ENCODE assay signal across 17 cellular contexts in genomic region chr5:127863161-127863560, GRCh38.
"Had no signal": no experiment of that assay in that cellular context is flagged by ENCODE, and none has a peak within 500 bp of the region (broad histone marks: within the 10 kb centered on the region; RNA-seq: fewer than 3 reads in every experiment).

No MANE protein-coding gene starts in this region.

- H3K27ac Mint-ChIP-seq: activated CD4-positive, alpha-beta T cell treated with anti-CD3 and anti-CD28 coated beads, Interleukin-2, amount 10 ng/mL, durations not matched to agents 7 days and 5 days; dendritic cell treated with granulocyte-macrophage colony-stimulating factor and Interleukin-4, amounts not matched to agents 40 ng/mL and 50 ng/mL, for 4 days; T-helper 1 cell treated with Interleukin-12 subunit alpha and Interleukin-12 subunit beta and Interleukin-4 antibody, amounts not matched to agents 30 μg/mL and 1 μg/mL, for 36 hours had no signal

- H3K9me3 Mint-ChIP-seq: activated CD4-positive, alpha-beta T cell treated with anti-CD3 and anti-CD28 coated beads, Interleukin-2, amount 10 ng/mL, durations not matched to agents 7 days and 5 days; dendritic cell treated with granulocyte-macrophage colony-stimulating factor and Interleukin-4, amounts not matched to agents 40 ng/mL and 50 ng/mL, for 4 days; T-helper 1 cell treated with Interleukin-12 subunit alpha and Interleukin-12 subunit beta and Interleukin-4 antibody, amounts not matched to agents 30 μg/mL and 1 μg/mL, for 36 hours had no signal

- DNase-seq: activated CD4-positive, alpha-beta T cell treated with anti-CD3 and anti-CD28 coated beads, Interleukin-2, amount 10 ng/mL, durations not matched to agents 7 days and 5 days; activated CD8-positive, alpha-beta memory T cell treated with anti-CD3 and anti-CD28 coated beads, Interleukin-2, amount 50 U/mL, for 4 hours; activated effector memory CD4-positive, alpha-beta T cell treated with anti-CD3 and anti-CD28 coated beads, Interleukin-2, amount 50 U/mL, for 16 hours; activated naive CD4-positive, alpha-beta T cell treated with anti-CD3 and anti-CD28 coated beads, Interleukin-2, amount 50 U/mL, for 16 hours; activated T-cell treated with anti-CD3 and anti-CD28 coated beads, Interleukin-2, amount 50 U/mL, for 48 hours; gastrocnemius medialis; head of caudate nucleus; left ventricle myocardium superior; occipital lobe; stimulated activated CD4-positive, alpha-beta T cell treated with anti-CD3 and anti-CD28 coated beads, Interleukin-12 subunit alpha, Interleukin-12 subunit beta, amount 100 ng/mL, for 4 hours; stimulated activated CD4-positive, alpha-beta T cell treated with anti-CD3 and anti-CD28 coated beads, Interleukin-1b, Interleukin-23, amount 100 ng/mL, for 48 hours; stimulated activated CD8-positive, alpha-beta memory T cell treated with anti-CD3 and anti-CD28 coated beads, Interleukin-4, amount 100 ng/mL, for 48 hours; stimulated activated naive CD4-positive, alpha-beta T cell had no signal

- H3K4me1 ChIP-seq: ascending aorta had no signal

- H3K9me3 ChIP-seq: ascending aorta, gastrocnemius medialis had no signal

- H3K4me1 Mint-ChIP-seq: activated CD4-positive, alpha-beta T cell treated with anti-CD3 and anti-CD28 coated beads, Interleukin-2, amount 10 ng/mL, durations not matched to agents 7 days and 5 days had no signal

- H3K27me3 ChIP-seq: ascending aorta, gastrocnemius medialis had no signal

- H3K36me3 ChIP-seq: ascending aorta, gastrocnemius medialis had no signal

- H3K4me3 ChIP-seq: ascending aorta, gastrocnemius medialis had no signal

- H3K27me3 Mint-ChIP-seq: dendritic cell treated with granulocyte-macrophage colony-stimulating factor and Interleukin-4, amounts not matched to agents 40 ng/mL and 50 ng/mL, for 4 days had no signal

- H3K27ac ChIP-seq: ascending aorta, gastrocnemius medialis had no signal

- H3K4me3 Mint-ChIP-seq: activated CD4-positive, alpha-beta T cell treated with anti-CD3 and anti-CD28 coated beads, Interleukin-2, amount 10 ng/mL, durations not matched to agents 7 days and 5 days; dendritic cell treated with granulocyte-macrophage colony-stimulating factor and Interleukin-4, amounts not matched to agents 40 ng/mL and 50 ng/mL, for 4 days; T-helper 1 cell treated with Interleukin-12 subunit alpha and Interleukin-12 subunit beta and Interleukin-4 antibody, amounts not matched to agents 30 μg/mL and 1 μg/mL, for 36 hours had no signal

- ATAC-seq: activated CD4-positive, CD25-positive, alpha-beta regulatory T cell treated with anti-CD3 and anti-CD28 coated beads, Interleukin-2, amount 50 U/mL, for 24 hours; gastrocnemius medialis; left ventricle myocardium superior had no signal
